Comparison of ENCODE assay signal across 8 cellular contexts in the genomic region with DNA sequence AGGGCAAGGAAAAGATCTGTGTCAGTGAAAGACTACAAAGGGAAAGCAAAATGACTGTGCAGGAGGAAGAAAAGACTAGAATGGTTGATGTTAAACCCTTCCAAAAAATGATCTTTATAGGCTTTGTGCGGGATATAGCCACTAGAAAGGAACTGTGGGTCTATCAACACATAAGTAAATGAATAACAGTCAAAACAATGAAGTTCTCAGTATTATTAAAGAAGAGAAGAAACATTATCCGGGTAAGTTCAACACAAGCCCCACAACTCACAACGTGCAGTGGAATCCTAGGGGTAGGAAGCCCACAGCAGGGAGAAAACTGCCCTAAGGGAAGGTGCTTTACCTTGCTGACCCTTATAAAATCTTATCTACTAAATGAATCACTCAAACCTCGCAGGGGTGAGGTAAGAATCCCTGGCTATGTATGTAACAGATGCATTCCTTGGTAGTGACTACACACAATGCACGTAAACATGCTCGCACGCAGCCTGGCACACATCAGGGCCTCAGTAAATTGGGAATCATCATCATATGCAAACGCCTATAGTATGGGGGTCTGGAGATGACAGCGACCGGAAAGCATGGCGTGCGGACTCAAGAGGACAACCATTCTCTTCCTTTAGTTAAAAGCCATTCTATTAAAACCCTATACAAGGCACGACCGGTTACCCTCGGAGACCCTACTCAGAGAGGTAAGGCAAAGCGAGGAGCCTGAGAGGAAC. TPM values are rescaled to one million over a fixed set of nuclear protein-coding genes. Genes with fewer than 3 reads are reported as not detected.
DNase-seq lines count a peak whose midpoint lies in the region; ATAC-seq, FAIRE-seq and TF ChIP-seq lines count a peak whose summit lies in the region.

No MANE protein-coding gene starts in this region.

- H3K14ac ChIP-seq in H1 (ENCODE audit: insufficient read length) = no peak overlapping the region

- no peaks in the 10 kb centered on the region for H3K9me3 ChIP-seq in H1 (ENCODE audit: insufficient read depth in 2 of 2, low read depth in 1 of 2, low read length in 1 of 2)
- H3K9me3 ChIP-seq in neuron (ENCODE audit: low read length) = no peaks in the 10 kb centered on the region

- no peak overlapping the region for H3K18ac ChIP-seq in H1 (ENCODE audit: extremely low read depth, low read length)

- H3K4ac ChIP-seq in H1 (replicated peaks; ENCODE audit: insufficient read length, low read depth, low read length) = no peak overlapping the region

- no peak for DNase-seq in activated T-cell treated with anti-CD3 and anti-CD28 coated beads, Interleukin-2, amount 50 U/mL, for 24 hours
- no peak for DNase-seq in activated T-cell treated with anti-CD3 and anti-CD28 coated beads, Interleukin-2, amount 50 U/mL, for 48 hours
- DNase-seq in OCI-M1 (lab: John Stamatoyannopoulos, UW) (peak; percentile 71), H1 (ENCODE audit: low read depth in 1 of 2, low spot score in 2 of 2) (no peak), cortex of kidney (lab: John Stamatoyannopoulos, UW) (no peak), T-helper 9 cell (no peak)

- peaks cover 9% of the 10 kb centered on the region for H3K23me2 ChIP-seq in H1 (ENCODE audit: low read depth, low read length)

- no peak overlapping the region for H2BK12ac ChIP-seq in H1 (ENCODE audit: low read depth, low read length)

- H3K4me3 Mint-ChIP-seq in activated T-cell treated with anti-CD3 and anti-CD28 coated beads, Interleukin-2, amount 50 U/mL, for 24 hours = peak overlapping the region; percentile 72

- peaks cover 61 to 92% (median 79%) of the 10 kb centered on the region in 4 experiments for H3K27me3 ChIP-seq in H1 (replicated peaks in 1 of 4; ENCODE audit: control insufficient read depth in 3 of 4, extremely low read depth in 1 of 4, insufficient read depth in 3 of 4, low read length in 3 of 4)
- H3K27me3 ChIP-seq in neuron (ENCODE audit: insufficient read depth, low read length) = peaks cover 53% of the 10 kb centered on the region

- peaks cover 19% of the 10 kb centered on the region for H3K9me3 Mint-ChIP-seq in activated T-cell treated with anti-CD3 and anti-CD28 coated beads, Interleukin-2, amount 50 U/mL, for 24 hours

- H3K27me3 Mint-ChIP-seq in activated T-cell treated with anti-CD3 and anti-CD28 coated beads, Interleukin-2, amount 50 U/mL, for 24 hours = peaks cover 83% of the 10 kb centered on the region

- no peaks in the 10 kb centered on the region for H3K79me2 ChIP-seq in H1 (ENCODE audit: control insufficient read depth in 1 of 2, insufficient read depth in 2 of 2, low read length in 2 of 2)

- H2AFZ ChIP-seq in H1 (ENCODE audit: low read length) (peak overlapping the region; percentile 47; the same call in 1 of the 2 replicates), neuron (ENCODE audit: low read depth, low read length) (peak overlapping the region; percentile 80)

- no peak overlapping the region for H2AK5ac ChIP-seq in H1 (ENCODE audit: low read depth, low read length)

- no peak overlapping the region for H3K56ac ChIP-seq in H1 (replicated peaks; ENCODE audit: insufficient read length, low read depth, low read length)

- TF ChIP-seq EP300 in H1 (IDR thresholded peaks at IDR 0.05; ENCODE audit: borderline replicate concordance in 1 of 2, low read depth in 2 of 2, low read length in 2 of 2) = no peak

- H4K91ac ChIP-seq in H1 (replicated peaks; ENCODE audit: insufficient read length, low read length) = no peak overlapping the region

- no peak overlapping the region for H4K5ac ChIP-seq in H1 (ENCODE audit: insufficient read length, low read depth, low read length)

- H2BK15ac ChIP-seq in H1 (ENCODE audit: low read length) = no peak overlapping the region

- H3K23ac ChIP-seq in H1 (ENCODE audit: insufficient read length) = no peak overlapping the region

- CTCF ChIA-PET in H1 (lab: Charles Lee; ENCODE audit: partially characterized antibody) = interaction anchor here (1.0 to 5.5 kb wide), 4 partner anchors 11 to 374 kb away, joined by 3 to 40 read pairs (median 4); a partner anchor contains a TSS

- H3K79me1 ChIP-seq in H1 (ENCODE audit: low read depth, low read length) = no peaks in the 10 kb centered on the region

- peak overlapping the region; percentile 79 to 82 for H3K4me2 ChIP-seq in H1 (ENCODE audit: insufficient read depth in 1 of 2, low read depth in 2 of 2, low read length in 2 of 2)

- no peak overlapping the region for H3K9ac ChIP-seq in H1 (replicated peaks in 1 of 4; ENCODE audit: extremely low read depth in 1 of 4, low read depth in 3 of 4, low read length in 3 of 4)

- H2BK5ac ChIP-seq in H1 (ENCODE audit: low read depth, low read length) = no peak overlapping the region

- peak overlapping the region; percentile 34 to 60 (median 44); a peak in 6 of 8 replicates for H3K4me3 ChIP-seq in H1 (ENCODE audit: extremely low read depth in 1 of 4, insufficient read depth in 2 of 4, low read depth in 3 of 4, low read length in 4 of 4)
- H3K4me3 ChIP-seq in neuron (ENCODE audit: low read length) = peak overlapping the region; percentile 71

- FAIRE-seq in H1 (lab: Jason Lieb, UNC) = peak; percentile 72

- TF ChIP-seq POLR2A in H1 (IDR thresholded peaks at IDR 0.05; ENCODE audit: control extremely low read depth in 1 of 2, low read depth in 2 of 2, low read length in 2 of 2) = no peak

- H3K27ac Mint-ChIP-seq in activated T-cell treated with anti-CD3 and anti-CD28 coated beads, Interleukin-2, amount 50 U/mL, for 24 hours = peak overlapping the region; percentile 47

- H3K36me3 Mint-ChIP-seq in activated T-cell treated with anti-CD3 and anti-CD28 coated beads, Interleukin-2, amount 50 U/mL, for 24 hours (ENCODE audit: low read depth) = peaks cover 2% of the 10 kb centered on the region

- no peak overlapping the region; the same call in 1 of the 2 replicates for H4K8ac ChIP-seq in H1 (ENCODE audit: extremely low read depth, insufficient read depth, low read length)

- peak; percentile 20 for ATAC-seq in HG02642 (IDR thresholded peaks at IDR 0.05; ENCODE audit: poor library complexity, unreplicated experiment)

- peaks cover 0 to 3% of the 10 kb centered on the region in 2 experiments for H4K20me1 ChIP-seq in H1 (replicated peaks in 1 of 2; ENCODE audit: control insufficient read depth in 1 of 2, insufficient read depth in 2 of 2, low read length in 2 of 2)

- WGBS in H1 (ENCODE audit: extremely low coverage in 1 of 2, insufficient coverage in 1 of 2, insufficient read length in 1 of 2, insufficient replicate concordance in 2 of 2, low coverage in 1 of 2, low lambda C conversion rate in 2 of 2, missing lambda C conversion rate in 1 of 2), 2 experiments = 5% methylated on average over 16 of the region's 16 CpGs; no CpG with 5 or more reads in 1 of the 2 experiments

- peaks cover 14% of the 10 kb centered on the region for H3K4me1 Mint-ChIP-seq in activated T-cell treated with anti-CD3 and anti-CD28 coated beads, Interleukin-2, amount 50 U/mL, for 24 hours (ENCODE audit: low read depth)

- H3K27ac ChIP-seq in H1 (ENCODE audit: low read depth, low read length) = no peak overlapping the region

- no peak for TF ChIP-seq RAD21 in H1 (IDR thresholded peaks at IDR 0.05 in 1 of 2, conservative IDR thresholded peaks at IDR 0.05 in 1 of 2; ENCODE audit: low read depth in 2 of 2, low read length in 2 of 2)

- H3K36me3 ChIP-seq in H1 (ENCODE audit: control insufficient read depth in 2 of 4, insufficient read depth in 4 of 4, low read length in 3 of 4) (no peaks in the 10 kb centered on the region; a peak in 1 of 8 replicates), neuron (ENCODE audit: insufficient read depth, low read length) (no peaks in the 10 kb centered on the region)

- H2BK120ac ChIP-seq in H1 (replicated peaks; ENCODE audit: low read depth, low read length) = no peak overlapping the region

- H3K4me1 ChIP-seq in H1 (replicated peaks in 1 of 4; ENCODE audit: control insufficient read depth in 3 of 4, insufficient read depth in 4 of 4, low read length in 3 of 4) = peaks cover 2 to 17% (median 12%) of the 10 kb centered on the region in 4 experiments
- peaks cover 11% of the 10 kb centered on the region for H3K4me1 ChIP-seq in neuron (ENCODE audit: insufficient read depth, low read length)

- H2BK20ac ChIP-seq in H1 (ENCODE audit: low read length) = no peak overlapping the region

- no peak for TF ChIP-seq CTCF in H1 (IDR thresholded peaks at IDR 0.05; ENCODE audit: control extremely low read depth in 1 of 3, insufficient read depth in 1 of 3, low read depth in 1 of 3, low read length in 3 of 3)

- POLR2A ChIA-PET in H1 (lab: Charles Lee; ENCODE audit: partially characterized antibody) = interaction anchor here (0.7 to 2.7 kb wide), 3 partner anchors 9 to 16 kb away, joined by 3 to 8 read pairs (median 4); no protein-coding TSS in a partner anchor

TF ChIP-seq in H1, 55 proteins besides CTCF, POLR2A, EP300 and RAD21:
- TF ChIP-seq HDAC2 (IDR thresholded peaks at IDR 0.05; ENCODE audit: borderline replicate concordance in 1 of 2, low read depth in 2 of 2, low read length in 2 of 2) (0 out of 4 replicates have a peak, but pooled peaks of 1 of the 2 experiments have one; percentile 46), GABPA (IDR thresholded peaks at IDR 0.05; ENCODE audit: borderline replicate concordance, insufficient read depth, low read length) (no peak)

RNA-seq across cellular contexts. Expression of a gene that starts 11.3 kb away (rescaled TPM):
- total RNA-seq in H1 (2021; fragmentation: NEBNext Ultra II Directional; extraction: Animal tissue kit (Norgen Biotek cat#: 25700)) = 0.10 TPM in 1 of 2 replicates, not detected in the other
- polyA plus RNA-seq in H1 (2011; rRNA removed) = 0.23 and 0.24 TPM in 2 replicates
- 0.12 TPM for polyA plus RNA-seq in H1 (2011; cell fraction: cytosol; rRNA removed)
- 0.24 TPM for polyA plus RNA-seq in H1 (2011; cell fraction: nucleus; rRNA removed)
- 0.25 to 0.49 TPM (median 0.33 TPM) in 4 replicates for polyA plus RNA-seq in H1 (2012, experiment 1 of 2)
- polyA plus RNA-seq in H1 (2012, experiment 2 of 2) = 0.30 TPM
- polyA plus RNA-seq in H1 (2013, experiment 1 of 2) = 0.08 TPM
- polyA plus RNA-seq in H1 (2013, experiment 2 of 2) = 0.07 TPM
- polyA minus RNA-seq in H1 (2011; rRNA and poly(A)+ RNA removed) = 0.41 TPM in 1 of 2 replicates, not detected in the other
- polyA minus RNA-seq in H1 (2011; cell fraction: cytosol; rRNA and poly(A)+ RNA removed) = 2.3 TPM
- 1.1 TPM for polyA minus RNA-seq in H1 (2011; cell fraction: nucleus; rRNA and poly(A)+ RNA removed)
